In genomic region chr13:109154546-109154945, GRCh38 we compare ENCODE assay signal across 1 cellular context.
TF ChIP-seq lines count a peak whose summit lies in the region.

No MANE protein-coding gene starts in this region.

TF ChIP-seq in IMR-90, 13 proteins besides CTCF, POLR2A, EP300 and RAD21 (continued from another document):
- TF ChIP-seq, protein P1, sequence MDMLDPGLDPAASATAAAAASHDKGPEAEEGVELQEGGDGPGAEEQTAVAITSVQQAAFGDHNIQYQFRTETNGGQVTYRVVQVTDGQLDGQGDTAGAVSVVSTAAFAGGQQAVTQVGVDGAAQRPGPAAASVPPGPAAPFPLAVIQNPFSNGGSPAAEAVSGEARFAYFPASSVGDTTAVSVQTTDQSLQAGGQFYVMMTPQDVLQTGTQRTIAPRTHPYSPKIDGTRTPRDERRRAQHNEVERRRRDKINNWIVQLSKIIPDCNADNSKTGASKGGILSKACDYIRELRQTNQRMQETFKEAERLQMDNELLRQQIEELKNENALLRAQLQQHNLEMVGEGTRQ (IDR thresholded peaks at IDR 0.05; ENCODE audit: low read depth, low read length): no peak
